11 cellular contexts compared by ENCODE assay signal in the genomic region with DNA sequence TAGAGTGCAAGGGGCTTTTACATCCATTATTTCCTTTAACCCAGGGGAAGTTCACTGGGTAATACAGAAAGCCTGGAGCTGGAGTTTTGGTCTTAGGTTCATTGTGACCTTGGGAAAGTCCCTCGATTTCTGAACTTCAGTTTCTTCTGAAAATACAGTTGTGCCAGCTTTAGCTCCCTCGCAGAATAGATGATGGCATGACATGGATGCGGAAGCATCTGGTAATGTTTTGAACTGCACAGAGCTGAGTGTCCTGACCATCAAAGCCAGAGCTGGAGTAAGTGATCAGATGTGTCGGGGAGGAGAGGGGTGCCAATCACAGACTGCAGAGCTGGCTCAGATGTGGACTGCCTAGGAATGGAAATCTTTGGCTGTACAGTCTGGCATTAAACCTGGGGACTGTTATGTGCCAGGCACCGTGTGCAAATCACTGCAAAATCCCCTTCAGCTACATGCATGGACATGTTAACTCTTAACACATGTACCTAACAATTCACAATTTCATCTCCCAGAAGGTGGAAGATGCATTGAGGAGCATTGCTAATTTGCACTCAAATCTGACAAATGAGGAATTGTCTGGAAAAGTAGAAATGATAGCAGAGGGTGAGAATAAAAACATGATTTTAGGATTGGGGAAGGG.
DNase-seq lines count a peak whose midpoint lies in the region; ATAC-seq, FAIRE-seq and TF ChIP-seq lines count a peak whose summit lies in the region.
"Had no signal": no experiment of that assay in that cellular context is flagged by ENCODE, and none has a peak within 500 bp of the region (broad histone marks: within the 10 kb centered on the region; RNA-seq: fewer than 3 reads in every experiment).

No MANE protein-coding gene starts in this region.

- TF ChIP-seq CTCF in SK-N-SH (IDR thresholded peaks at IDR 0.05) (no peak), spleen (IDR thresholded peaks at IDR 0.05 in 8 of 11, conservative IDR thresholded peaks at IDR 0.05 in 3 of 11) (no peak)
- TF ChIP-seq CTCF in CD8-positive, alpha-beta T cell (IDR thresholded peaks at IDR 0.05) = no peak

- peak; percentile 11 to 20 for ATAC-seq in left cardiac atrium
- no peak for ATAC-seq in HG03045 (IDR thresholded peaks at IDR 0.05; ENCODE audit: unreplicated experiment)
- ATAC-seq in CD8-positive, alpha-beta T cell = no peak
- ATAC-seq in GM19023 (IDR thresholded peaks at IDR 0.05; ENCODE audit: unreplicated experiment) = no peak

- no peak overlapping the region for H3K4me2 ChIP-seq in SK-N-SH

- H3K4me1 ChIP-seq in SK-N-SH (ENCODE audit: control insufficient read depth in 1 of 2, insufficient read depth in 2 of 2, low read depth in 1 of 2, low read length in 1 of 2) (peaks cover 8% of the 10 kb centered on the region in 2 experiments; a peak in 2 of 4 replicates), spleen (peaks cover 45 to 100% (median 79%) of the 10 kb centered on the region in 6 donors)
- H3K4me1 ChIP-seq in CD8-positive, alpha-beta T cell (ENCODE audit: insufficient read depth, low read length) = no peaks in the 10 kb centered on the region
- H3K4me1 ChIP-seq: SJCRH30 had no signal

- H3K9me3 ChIP-seq in SK-N-SH = no peaks in the 10 kb centered on the region
- H3K9me3 ChIP-seq in spleen = no peaks in the 10 kb centered on the region
- H3K9me3 ChIP-seq in CD8-positive, alpha-beta T cell (ENCODE audit: low read length) = no peaks in the 10 kb centered on the region
- H3K9me3 ChIP-seq: SJCRH30 had no signal

- no peak for DNase-seq in GM19239 (ENCODE audit: insufficient read length, low spot score)
- peak; percentile 21 for DNase-seq in SK-N-SH
- no peak for DNase-seq in left cardiac atrium
- DNase-seq in spleen = no peak
- DNase-seq in stimulated activated CD4-positive, alpha-beta T cell treated with anti-CD3 and anti-CD28 coated beads, Interleukin-4, amount 100 ng/mL, for 1 hour = no peak
- DNase-seq in CD8-positive, alpha-beta T cell = no peak
- DNase-seq: activated T-cell treated with anti-CD3 and anti-CD28 coated beads, Interleukin-2, amount 50 U/mL, for 48 hours; NCI-H526; SJCRH30 had no signal

- TF ChIP-seq EP300 in SK-N-SH (IDR thresholded peaks at IDR 0.05; ENCODE audit: borderline replicate concordance in 1 of 2, low read depth in 1 of 2, low read length in 1 of 2) = no peak

- peak; percentile 79 for FAIRE-seq in GM19239 (lab: Jason Lieb, UNC)

- no peak overlapping the region for H3K4me3 ChIP-seq in SK-N-SH (ENCODE audit: low read depth in 2 of 2, low read length in 1 of 2)
- no peak overlapping the region for H3K4me3 ChIP-seq in spleen
- no peak overlapping the region for H3K4me3 ChIP-seq in CD8-positive, alpha-beta T cell (ENCODE audit: low read depth, low read length)
- H3K4me3 ChIP-seq: SJCRH30 had no signal

- 91% methylated on average over 5 of the region's 5 CpGs for WGBS in SK-N-SH (ENCODE audit: low lambda C conversion rate)
- 49 to 72% (median 59%) methylated on average over 5 of the region's 5 CpGs for WGBS in spleen, 5 donors

- POLR2A ChIA-PET in SK-N-SH (lab: Yijun Ruan, JAX) = no interaction called here
- POLR2A ChIA-PET in CD8-positive, alpha-beta T cell (lab: Charles Lee) = no interaction called here

- H3F3A ChIP-seq in SK-N-SH (replicated peaks; ENCODE audit: insufficient read depth) = peaks cover 5% of the 10 kb centered on the region

- no peak overlapping the region for H2AFZ ChIP-seq in SK-N-SH (ENCODE audit: low read depth)

- no peak overlapping the region for H3K4me3 Mint-ChIP-seq in CD8-positive, alpha-beta T cell

- peaks cover 7% of the 10 kb centered on the region for H3K36me3 Mint-ChIP-seq in CD8-positive, alpha-beta T cell

- H3K9me2 ChIP-seq in SK-N-SH = no peaks in the 10 kb centered on the region

- no peaks in the 10 kb centered on the region for H3K27me3 ChIP-seq in SK-N-SH (ENCODE audit: insufficient read depth)
- H3K27me3 ChIP-seq in spleen (replicated peaks in 1 of 7) = no peaks in the 10 kb centered on the region
- no peaks in the 10 kb centered on the region for H3K27me3 ChIP-seq in CD8-positive, alpha-beta T cell (ENCODE audit: insufficient read depth, low read length)
- H3K27me3 ChIP-seq: SJCRH30 had no signal

- intact Hi-C loops in left cardiac atrium (cut with DNase I) = no loop called here
- intact Hi-C loops in spleen (cut with DNase I; ENCODE audit: low total_unique reads) = no loop called here
- intact Hi-C loops in CD8-positive, alpha-beta T cell (cut with DNase I, micrococcal nuclease) = no loop called here

- peaks cover 12% of the 10 kb centered on the region; the same call in 1 of the 2 replicates for H3K79me2 ChIP-seq in SK-N-SH (ENCODE audit: insufficient read depth)

- no peak overlapping the region for H3K9ac ChIP-seq in SK-N-SH

- no peaks in the 10 kb centered on the region for H3K27me3 Mint-ChIP-seq in CD8-positive, alpha-beta T cell (ENCODE audit: low read depth)

- no peaks in the 10 kb centered on the region for H3K4me1 Mint-ChIP-seq in CD8-positive, alpha-beta T cell (ENCODE audit: low read depth)

- CTCF ChIA-PET in SK-N-SH (lab: Yijun Ruan, JAX) = interaction anchor here (1.2 to 1.9 kb wide), 4 partner anchors 10 to 203 kb away, joined by 3 to 6 read pairs (median 4); no protein-coding TSS in a partner anchor
- CTCF ChIA-PET in CD8-positive, alpha-beta T cell (lab: Charles Lee) = interaction anchor here (1.7 kb wide), 1 partner anchor 14 kb away, joined by 4 read pairs; no protein-coding TSS in a partner anchor

- no peak for TF ChIP-seq RAD21 in SK-N-SH (IDR thresholded peaks at IDR 0.05; ENCODE audit: low read length)

- H3K36me3 ChIP-seq in SK-N-SH (replicated peaks in 1 of 2; ENCODE audit: control insufficient read depth in 1 of 2, insufficient read depth in 2 of 2, low read length in 1 of 2) (peaks cover 4 to 11% of the 10 kb centered on the region in 2 experiments), spleen (peaks cover 0 to 36% (median 3%) of the 10 kb centered on the region in 6 donors)
- H3K36me3 ChIP-seq in CD8-positive, alpha-beta T cell (ENCODE audit: insufficient read depth, low read length) = no peaks in the 10 kb centered on the region
- H3K36me3 ChIP-seq: SJCRH30 had no signal

- peak overlapping the region in 1 of 2 experiments; percentile 25; a peak in 1 of 4 replicates for H3K27ac ChIP-seq in SK-N-SH (ENCODE audit: low read depth in 2 of 2, low read length in 1 of 2)
- H3K27ac ChIP-seq in spleen = peak overlapping the region in 7 of 8 donors; percentile 10 to 80 (median 68)
- no peak overlapping the region for H3K27ac ChIP-seq in CD8-positive, alpha-beta T cell (ENCODE audit: low read depth, low read length)
- H3K27ac ChIP-seq: SJCRH30 had no signal

- H3K27ac Mint-ChIP-seq in CD8-positive, alpha-beta T cell = no peak overlapping the region

- no peaks in the 10 kb centered on the region for H3K9me3 Mint-ChIP-seq in CD8-positive, alpha-beta T cell

- TF ChIP-seq POLR2A in spleen (IDR thresholded peaks at IDR 0.05) = no peak

- no peaks in the 10 kb centered on the region for H4K20me1 ChIP-seq in SK-N-SH (ENCODE audit: insufficient read depth)

TF ChIP-seq in SK-N-SH, 30 proteins besides CTCF, POLR2A, EP300 and RAD21:
- TF ChIP-seq, protein P1, sequence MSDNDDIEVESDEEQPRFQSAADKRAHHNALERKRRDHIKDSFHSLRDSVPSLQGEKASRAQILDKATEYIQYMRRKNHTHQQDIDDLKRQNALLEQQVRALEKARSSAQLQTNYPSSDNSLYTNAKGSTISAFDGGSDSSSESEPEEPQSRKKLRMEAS (IDR thresholded peaks at IDR 0.05; ENCODE audit: low read depth) = no peak
- TF ChIP-seq, protein P2, sequence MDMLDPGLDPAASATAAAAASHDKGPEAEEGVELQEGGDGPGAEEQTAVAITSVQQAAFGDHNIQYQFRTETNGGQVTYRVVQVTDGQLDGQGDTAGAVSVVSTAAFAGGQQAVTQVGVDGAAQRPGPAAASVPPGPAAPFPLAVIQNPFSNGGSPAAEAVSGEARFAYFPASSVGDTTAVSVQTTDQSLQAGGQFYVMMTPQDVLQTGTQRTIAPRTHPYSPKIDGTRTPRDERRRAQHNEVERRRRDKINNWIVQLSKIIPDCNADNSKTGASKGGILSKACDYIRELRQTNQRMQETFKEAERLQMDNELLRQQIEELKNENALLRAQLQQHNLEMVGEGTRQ (IDR thresholded peaks at IDR 0.05; ENCODE audit: borderline replicate concordance, low read depth, low read length) = no peak
- TF ChIP-seq TAF1 (IDR thresholded peaks at IDR 0.05; ENCODE audit: borderline replicate concordance, low read depth, low read length) (no peak), SIN3A (IDR thresholded peaks at IDR 0.05; ENCODE audit: borderline replicate concordance, low read depth, low read length) (no peak), YY1 (IDR thresholded peaks at IDR 0.05; ENCODE audit: low read depth) (no peak), NRF1 (IDR thresholded peaks at IDR 0.05; ENCODE audit: low read depth, low read length) (no peak)
- TF ChIP-seq, protein P3, sequence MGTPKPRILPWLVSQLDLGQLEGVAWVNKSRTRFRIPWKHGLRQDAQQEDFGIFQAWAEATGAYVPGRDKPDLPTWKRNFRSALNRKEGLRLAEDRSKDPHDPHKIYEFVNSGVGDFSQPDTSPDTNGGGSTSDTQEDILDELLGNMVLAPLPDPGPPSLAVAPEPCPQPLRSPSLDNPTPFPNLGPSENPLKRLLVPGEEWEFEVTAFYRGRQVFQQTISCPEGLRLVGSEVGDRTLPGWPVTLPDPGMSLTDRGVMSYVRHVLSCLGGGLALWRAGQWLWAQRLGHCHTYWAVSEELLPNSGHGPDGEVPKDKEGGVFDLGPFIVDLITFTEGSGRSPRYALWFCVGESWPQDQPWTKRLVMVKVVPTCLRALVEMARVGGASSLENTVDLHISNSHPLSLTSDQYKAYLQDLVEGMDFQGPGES (IDR thresholded peaks at IDR 0.05; ENCODE audit: low read depth, low read length) = no peak

Comparison
In these comparisons a context has a peak if more than half of its experiments do, and no peak if none do; other contexts are left out.
1. ATAC-seq: peak in left cardiac atrium (2 of 2); none in HG03045 (single experiment), CD8-positive, alpha-beta T cell (single experiment) and GM19023 (single experiment).